Comparison of ENCODE assay signal across 11 cellular contexts in the genomic region with DNA sequence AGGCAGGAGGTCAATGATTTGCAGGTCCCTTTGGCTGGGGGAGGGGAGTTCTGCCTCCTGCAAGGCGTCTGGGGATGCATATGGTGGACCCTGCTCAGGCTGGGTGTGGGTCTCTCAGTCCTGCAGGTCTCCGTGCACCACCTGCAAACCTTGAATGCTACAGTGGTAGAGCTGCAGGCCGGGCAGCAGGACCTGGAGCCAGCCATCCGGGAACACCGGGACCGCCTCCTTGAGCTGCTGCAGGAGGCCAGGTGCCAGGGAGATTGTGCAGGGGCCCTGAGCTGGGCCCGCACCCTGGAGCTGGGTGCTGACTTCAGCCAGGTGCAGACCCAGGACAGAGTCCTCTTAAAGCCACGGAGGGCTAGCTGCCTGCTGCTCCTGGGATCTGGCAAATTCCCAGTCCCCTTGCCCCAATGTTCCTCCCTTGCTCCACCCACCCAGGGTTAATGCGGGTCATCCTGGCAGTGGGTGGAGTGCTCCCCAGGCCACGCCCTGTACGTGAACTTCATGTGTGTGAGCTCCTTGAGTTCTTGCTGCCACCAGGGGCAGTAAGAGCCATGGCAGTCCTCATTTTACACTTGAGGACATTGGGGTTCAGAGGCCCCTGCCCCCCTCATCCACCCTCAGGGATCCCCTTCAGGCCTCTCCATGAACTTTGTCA. TPM values are rescaled to one million over a fixed set of nuclear protein-coding genes. Genes with fewer than 3 reads are reported as not detected.
DNase-seq lines count a peak whose midpoint lies in the region; ATAC-seq, FAIRE-seq and TF ChIP-seq lines count a peak whose summit lies in the region.
"Had no signal": no experiment of that assay in that cellular context is flagged by ENCODE, and none has a peak within 500 bp of the region (broad histone marks: within the 10 kb centered on the region; RNA-seq: fewer than 3 reads in every experiment).

No MANE protein-coding gene starts in this region.

- no peak overlapping the region for H3K27ac ChIP-seq in GM23338 (ENCODE audit: low read depth)
- peak overlapping the region; percentile 97 for H3K27ac ChIP-seq in epithelial cell of prostate
- H3K27ac ChIP-seq in pancreas: peak overlapping the region in 1 of 4 donors; percentile 30

- no peak overlapping the region for H3K4me3 Mint-ChIP-seq in GM23338
- no peak overlapping the region for H3K4me3 Mint-ChIP-seq in activated CD4-positive, alpha-beta T cell treated with anti-CD3 and anti-CD28 coated beads, Interleukin-2, amount 10 ng/mL, durations not matched to agents 24 days and 14 days
- H3K4me3 Mint-ChIP-seq: activated naive CD4-positive, alpha-beta T cell treated with anti-CD3 and anti-CD28 coated beads, Interleukin-2, amount 10 ng/mL, durations not matched to agents 7 days and 5 days had no signal

- peaks cover 17% of the 10 kb centered on the region for H3K27me3 Mint-ChIP-seq in GM23338 (ENCODE audit: insufficient read depth, low read depth, poor library complexity)
- H3K27me3 Mint-ChIP-seq in activated CD4-positive, alpha-beta T cell treated with anti-CD3 and anti-CD28 coated beads, Interleukin-2, amount 10 ng/mL, durations not matched to agents 24 days and 14 days: no peaks in the 10 kb centered on the region
- H3K27me3 Mint-ChIP-seq: activated naive CD4-positive, alpha-beta T cell treated with anti-CD3 and anti-CD28 coated beads, Interleukin-2, amount 10 ng/mL, durations not matched to agents 7 days and 5 days had no signal

- no peak overlapping the region for H3K4me3 ChIP-seq in GM23338
- H3K4me3 ChIP-seq in pancreas: no peak overlapping the region

- no peaks in the 10 kb centered on the region for H3K9me3 ChIP-seq in pancreas

- no peaks in the 10 kb centered on the region for H3K36me3 Mint-ChIP-seq in GM23338 (ENCODE audit: low read depth)
- H3K36me3 Mint-ChIP-seq in activated CD4-positive, alpha-beta T cell treated with anti-CD3 and anti-CD28 coated beads, Interleukin-2, amount 10 ng/mL, durations not matched to agents 24 days and 14 days (ENCODE audit: low read depth): no peaks in the 10 kb centered on the region
- H3K36me3 Mint-ChIP-seq: activated naive CD4-positive, alpha-beta T cell treated with anti-CD3 and anti-CD28 coated beads, Interleukin-2, amount 10 ng/mL, durations not matched to agents 7 days and 5 days had no signal

- ATAC-seq in GM23338 (peak; percentile 59), pancreas (peak; percentile 45 to 72 (median 65))
- ATAC-seq: activated CD4-positive, CD25-positive, alpha-beta regulatory T cell treated with anti-CD3 and anti-CD28 coated beads, Interleukin-2, amount 50 U/mL, for 24 hours had no signal

- no peaks in the 10 kb centered on the region for H3K79me2 ChIP-seq in GM23338 (replicated peaks; ENCODE audit: insufficient read depth)

- H3F3A ChIP-seq in GM23338 (replicated peaks; ENCODE audit: low read depth): no peaks in the 10 kb centered on the region

- H3K4me2 ChIP-seq in GM23338: no peak overlapping the region

- H3K9me3 Mint-ChIP-seq in GM23338: no peaks in the 10 kb centered on the region
- no peaks in the 10 kb centered on the region for H3K9me3 Mint-ChIP-seq in activated CD4-positive, alpha-beta T cell treated with anti-CD3 and anti-CD28 coated beads, Interleukin-2, amount 10 ng/mL, durations not matched to agents 24 days and 14 days

- 15 to 29% methylated on average over 11 of the region's 11 CpGs for WGBS in pancreas, 2 donors

- H3K27me3 ChIP-seq in GM23338 (ENCODE audit: insufficient read depth): no peaks in the 10 kb centered on the region
- H3K27me3 ChIP-seq in pancreas: no peaks in the 10 kb centered on the region

- no peaks in the 10 kb centered on the region for H3K9me2 ChIP-seq in GM23338 (ENCODE audit: insufficient read depth)

- H2AFZ ChIP-seq in GM23338: 0 out of 2 replicates have a peak overlapping the region, but pooled peaks have one; percentile 28

- peaks cover 31% of the 10 kb centered on the region; the same call in 2 of the 3 replicates for H3K4me1 Mint-ChIP-seq in GM23338
- H3K4me1 Mint-ChIP-seq in activated CD4-positive, alpha-beta T cell treated with anti-CD3 and anti-CD28 coated beads, Interleukin-2, amount 10 ng/mL, durations not matched to agents 24 days and 14 days: no peaks in the 10 kb centered on the region
- H3K4me1 Mint-ChIP-seq: activated naive CD4-positive, alpha-beta T cell treated with anti-CD3 and anti-CD28 coated beads, Interleukin-2, amount 10 ng/mL, durations not matched to agents 7 days and 5 days had no signal

- TF ChIP-seq CTCF in GM23338 (conservative IDR thresholded peaks at IDR 0.05; ENCODE audit: low read depth in 2 of 2) (peak; percentile 23 to 30; a peak in 2 of 4 replicates), pancreas (IDR thresholded peaks at IDR 0.05) (peak in 1 of 4 donors; percentile 11)

- DNase-seq in GM23338 (ENCODE audit: low spot score) (peak; percentile 65), NCI-H226 (peak; percentile 42), epithelial cell of prostate (ENCODE audit: low read depth, low spot score) (no peak), pancreas (peak; percentile 63 to 78 (median 74)), NCI-H1417 treated with DMSO at 0.1 percent for 48 hours (lab: John Stamatoyannopoulos, UW) (no peak), NCI-H187 (lab: John Stamatoyannopoulos, UW) (no peak)
- no peak for DNase-seq in activated CD4-positive, alpha-beta T cell treated with anti-CD3 and anti-CD28 coated beads, Interleukin-2, amount 10 ng/mL, durations not matched to agents 24 days and 14 days
- no peak for DNase-seq in stimulated activated CD4-positive, alpha-beta T cell treated with anti-CD3 and anti-CD28 coated beads, Interleukin-4, amount 100 ng/mL, for 1 hour
- DNase-seq: activated naive CD4-positive, alpha-beta T cell treated with anti-CD3 and anti-CD28 coated beads, Interleukin-2, amount 10 ng/mL, durations not matched to agents 7 days and 5 days; effector CD8-positive, alpha-beta T cell had no signal

- no peak for FAIRE-seq in pancreas (lab: Jason Lieb, UNC)

- peaks cover 8% of the 10 kb centered on the region for H3K4me1 ChIP-seq in GM23338 (ENCODE audit: insufficient read depth)
- H3K4me1 ChIP-seq in pancreas: peaks cover 10 to 30% (median 12%) of the 10 kb centered on the region in 3 donors

- no peaks in the 10 kb centered on the region for H4K20me1 ChIP-seq in GM23338 (replicated peaks; ENCODE audit: insufficient read depth)

- H3K36me3 ChIP-seq in GM23338 (ENCODE audit: insufficient read depth): no peaks in the 10 kb centered on the region
- peaks cover 0 to 6% (median 0%) of the 10 kb centered on the region in 3 donors for H3K36me3 ChIP-seq in pancreas

- no peak overlapping the region for H3K27ac Mint-ChIP-seq in GM23338
- no peak overlapping the region for H3K27ac Mint-ChIP-seq in activated CD4-positive, alpha-beta T cell treated with anti-CD3 and anti-CD28 coated beads, Interleukin-2, amount 10 ng/mL, durations not matched to agents 24 days and 14 days
- H3K27ac Mint-ChIP-seq: activated naive CD4-positive, alpha-beta T cell treated with anti-CD3 and anti-CD28 coated beads, Interleukin-2, amount 10 ng/mL, durations not matched to agents 7 days and 5 days had no signal

- intact Hi-C loops in pancreas (cut with DNase I): loop anchor here in 1 of 3 donors (5.0 kb wide), 1 partner anchor 35 kb away; no protein-coding TSS in a partner anchor
- intact Hi-C loops in activated CD4-positive, alpha-beta T cell treated with anti-CD3 and anti-CD28 coated beads, Interleukin-2, amount 10 ng/mL, durations not matched to agents 24 days and 14 days (cut with micrococcal nuclease): no loop called here

TF ChIP-seq in GM23338, 12 proteins besides CTCF, POLR2A, EP300 and RAD21 (continues in another document):
- TF ChIP-seq EZH2 (IDR thresholded peaks at IDR 0.05; ENCODE audit: low read depth, unreplicated experiment) (no peak), CREB1 (CRISPR knock-in tag; IDR thresholded peaks at IDR 0.05; ENCODE audit: low read depth) (no peak), JUNB (IDR thresholded peaks at IDR 0.05; ENCODE audit: unreplicated experiment) (no peak), POLR2AphosphoS5 (IDR thresholded peaks at IDR 0.05; ENCODE audit: low read depth) (no peak)

RNA-seq across cellular contexts. Expression of gene PROM2, which starts 3.1 kb away (rescaled TPM):
- total RNA-seq in GM23338 (2014; rRNA removed; shearing (Covaris generic)): 2.2 TPM in 2 replicates
- polyA plus RNA-seq in GM23338 (2016; fragmentation: Nextera tagmentation; extraction: Ambion mirVana): 1.1 and 2.1 TPM in 2 replicates
- 10 to 100 TPM in 5 of 6 donors, 1 to 10 TPM in 1; 9.5 to 20.4 (median 12.8) TPM for total RNA-seq in pancreas
- 10 to 100 TPM in 1 of 2 donors, 1 to 10 TPM in 1; 8.3 to 12.5 TPM for polyA plus RNA-seq in pancreas
- total RNA-seq in activated CD4-positive, alpha-beta T cell treated with anti-CD3 and anti-CD28 coated beads, Interleukin-2, amount 10 ng/mL, durations not matched to agents 24 days and 14 days: 0.54 and 1.4 TPM in 2 replicates

RNA-seq across cellular contexts. Expression of gene KCNIP3, which starts 19.8 kb away (rescaled TPM):
- total RNA-seq in GM23338 (2014; rRNA removed; shearing (Covaris generic)): 0.83 and 2.6 TPM in 2 replicates
- polyA plus RNA-seq in GM23338 (2016; fragmentation: Nextera tagmentation; extraction: Ambion mirVana): 0.32 and 0.45 TPM in 2 replicates
- total RNA-seq in pancreas: 1 to 10 TPM; 3.5 to 7.5 (median 3.6) TPM
- polyA plus RNA-seq in pancreas: 1 to 10 TPM; 3.5 to 4.5 TPM
- 0.28 TPM in 1 of 2 replicates, not detected in the other for total RNA-seq in activated CD4-positive, alpha-beta T cell treated with anti-CD3 and anti-CD28 coated beads, Interleukin-2, amount 10 ng/mL, durations not matched to agents 24 days and 14 days

Comparison
In these comparisons a context has a peak if more than half of its experiments do, and no peak if none do; other contexts are left out.
1. DNase-seq: peak in GM23338 (single experiment), NCI-H226 (single experiment) and pancreas (6 of 6); none in epithelial cell of prostate (single experiment), activated CD4-positive, alpha-beta T cell treated with anti-CD3 and anti-CD28 coated beads, Interleukin-2, amount 10 ng/mL, durations not matched to agents 24 days and 14 days (single experiment), NCI-H1417 treated with DMSO at 0.1 percent for 48 hours (single experiment), NCI-H187 (0 of 2) and stimulated activated CD4-positive, alpha-beta T cell treated with anti-CD3 and anti-CD28 coated beads, Interleukin-4, amount 100 ng/mL, for 1 hour (single experiment).